1 cellular context compared by ENCODE assay signal in the genomic region with DNA sequence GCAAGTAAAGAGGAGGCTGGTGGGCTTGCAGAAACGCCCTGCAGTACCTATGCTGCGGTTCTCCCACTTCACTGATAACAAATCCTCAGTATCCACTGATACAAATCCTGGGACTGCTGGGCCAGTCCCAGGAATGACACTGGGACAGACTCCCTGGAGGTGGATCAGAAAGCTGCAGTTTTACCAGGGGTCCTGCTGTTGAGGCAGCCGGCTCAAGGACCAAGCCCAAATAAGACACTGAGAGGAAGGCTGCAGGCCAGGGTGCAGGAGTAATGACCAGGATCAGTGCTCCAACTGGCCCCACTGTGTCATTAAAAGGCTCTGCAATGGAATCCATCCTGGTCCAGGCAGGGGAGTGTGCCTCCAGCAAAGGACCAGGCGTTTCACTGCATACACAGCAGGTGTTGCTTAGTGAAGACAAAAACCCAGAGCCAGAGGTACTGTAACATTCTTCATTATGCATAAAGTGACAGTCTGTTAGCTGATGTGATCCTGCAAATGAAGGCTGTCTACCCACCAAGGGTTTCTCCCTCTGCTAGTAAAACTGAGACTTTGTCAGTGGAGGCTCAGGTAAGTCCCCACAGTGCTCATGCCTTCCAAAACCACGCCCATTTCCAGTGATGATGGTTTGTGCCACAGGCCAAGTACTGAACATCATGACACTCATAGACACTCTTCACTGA.
TF ChIP-seq lines count a peak whose summit lies in the region.

No MANE protein-coding gene starts in this region.

TF ChIP-seq in GM23338, 12 proteins besides CTCF, POLR2A, EP300 and RAD21:
- TF ChIP-seq, protein P1, sequence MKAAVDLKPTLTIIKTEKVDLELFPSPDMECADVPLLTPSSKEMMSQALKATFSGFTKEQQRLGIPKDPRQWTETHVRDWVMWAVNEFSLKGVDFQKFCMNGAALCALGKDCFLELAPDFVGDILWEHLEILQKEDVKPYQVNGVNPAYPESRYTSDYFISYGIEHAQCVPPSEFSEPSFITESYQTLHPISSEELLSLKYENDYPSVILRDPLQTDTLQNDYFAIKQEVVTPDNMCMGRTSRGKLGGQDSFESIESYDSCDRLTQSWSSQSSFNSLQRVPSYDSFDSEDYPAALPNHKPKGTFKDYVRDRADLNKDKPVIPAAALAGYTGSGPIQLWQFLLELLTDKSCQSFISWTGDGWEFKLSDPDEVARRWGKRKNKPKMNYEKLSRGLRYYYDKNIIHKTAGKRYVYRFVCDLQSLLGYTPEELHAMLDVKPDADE (IDR thresholded peaks at IDR 0.05), result no peak
- TF ChIP-seq, protein P2, sequence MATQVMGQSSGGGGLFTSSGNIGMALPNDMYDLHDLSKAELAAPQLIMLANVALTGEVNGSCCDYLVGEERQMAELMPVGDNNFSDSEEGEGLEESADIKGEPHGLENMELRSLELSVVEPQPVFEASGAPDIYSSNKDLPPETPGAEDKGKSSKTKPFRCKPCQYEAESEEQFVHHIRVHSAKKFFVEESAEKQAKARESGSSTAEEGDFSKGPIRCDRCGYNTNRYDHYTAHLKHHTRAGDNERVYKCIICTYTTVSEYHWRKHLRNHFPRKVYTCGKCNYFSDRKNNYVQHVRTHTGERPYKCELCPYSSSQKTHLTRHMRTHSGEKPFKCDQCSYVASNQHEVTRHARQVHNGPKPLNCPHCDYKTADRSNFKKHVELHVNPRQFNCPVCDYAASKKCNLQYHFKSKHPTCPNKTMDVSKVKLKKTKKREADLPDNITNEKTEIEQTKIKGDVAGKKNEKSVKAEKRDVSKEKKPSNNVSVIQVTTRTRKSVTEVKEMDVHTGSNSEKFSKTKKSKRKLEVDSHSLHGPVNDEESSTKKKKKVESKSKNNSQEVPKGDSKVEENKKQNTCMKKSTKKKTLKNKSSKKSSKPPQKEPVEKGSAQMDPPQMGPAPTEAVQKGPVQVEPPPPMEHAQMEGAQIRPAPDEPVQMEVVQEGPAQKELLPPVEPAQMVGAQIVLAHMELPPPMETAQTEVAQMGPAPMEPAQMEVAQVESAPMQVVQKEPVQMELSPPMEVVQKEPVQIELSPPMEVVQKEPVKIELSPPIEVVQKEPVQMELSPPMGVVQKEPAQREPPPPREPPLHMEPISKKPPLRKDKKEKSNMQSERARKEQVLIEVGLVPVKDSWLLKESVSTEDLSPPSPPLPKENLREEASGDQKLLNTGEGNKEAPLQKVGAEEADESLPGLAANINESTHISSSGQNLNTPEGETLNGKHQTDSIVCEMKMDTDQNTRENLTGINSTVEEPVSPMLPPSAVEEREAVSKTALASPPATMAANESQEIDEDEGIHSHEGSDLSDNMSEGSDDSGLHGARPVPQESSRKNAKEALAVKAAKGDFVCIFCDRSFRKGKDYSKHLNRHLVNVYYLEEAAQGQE (IDR thresholded peaks at IDR 0.05; ENCODE audit: unreplicated experiment), result no peak
- TF ChIP-seq CREB1 (CRISPR knock-in tag; IDR thresholded peaks at IDR 0.05; ENCODE audit: low read depth) (no peak), EZH2phosphoT487 (IDR thresholded peaks at IDR 0.05; ENCODE audit: unreplicated experiment) (no peak), JUNB (IDR thresholded peaks at IDR 0.05; ENCODE audit: unreplicated experiment) (no peak), ZNF331 (CRISPR knock-in tag; IDR thresholded peaks at IDR 0.05; ENCODE audit: low read depth) (no peak), EZH2 (IDR thresholded peaks at IDR 0.05; ENCODE audit: low read depth, unreplicated experiment) (no peak), POLR2AphosphoS5 (IDR thresholded peaks at IDR 0.05; ENCODE audit: low read depth) (no peak), STAT1 (IDR thresholded peaks at IDR 0.05; ENCODE audit: unreplicated experiment) (no peak)
